17 cellular contexts compared by ENCODE assay signal in the genomic region with DNA sequence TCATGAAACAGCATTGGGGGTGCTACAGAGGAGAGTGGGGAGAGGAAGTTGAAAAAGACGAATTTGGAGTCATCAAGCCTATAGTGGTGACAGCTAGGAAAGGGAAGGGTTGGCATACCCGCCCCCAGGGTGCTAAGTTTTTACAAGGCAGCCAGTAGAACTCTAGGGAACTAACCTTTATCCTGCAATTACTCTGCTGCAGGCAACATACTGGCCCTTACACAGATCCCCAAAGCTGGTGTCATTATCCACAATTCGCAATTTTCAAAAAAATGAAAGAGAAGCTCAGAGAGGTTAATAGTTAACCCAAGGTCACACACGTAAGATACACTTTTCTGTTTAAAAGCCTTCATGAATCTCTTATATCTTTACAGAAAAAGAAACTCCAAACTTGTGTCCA. TPM values are rescaled to one million over a fixed set of nuclear protein-coding genes. Genes with fewer than 3 reads are reported as not detected.
DNase-seq lines count a peak whose midpoint lies in the region; ATAC-seq and TF ChIP-seq lines count a peak whose summit lies in the region.
"Had no signal": no experiment of that assay in that cellular context is flagged by ENCODE, and none has a peak within 500 bp of the region (broad histone marks: within the 10 kb centered on the region; RNA-seq: fewer than 3 reads in every experiment).

No MANE protein-coding gene starts in this region.

- H3K4me1 Mint-ChIP-seq in T-helper 17 cell: peaks cover 10% of the 10 kb centered on the region
- H3K4me1 Mint-ChIP-seq: GM23338, H9 had no signal

- WGBS in smooth muscle cell (ENCODE audit: low lambda C conversion rate): 82% methylated on average over 4 of the region's 4 CpGs

- H2AFZ ChIP-seq in smooth muscle cell (ENCODE audit: low read depth): no peak overlapping the region
- H2AFZ ChIP-seq: GM23338 had no signal

- no peaks in the 10 kb centered on the region for H3K27me3 ChIP-seq in smooth muscle cell (ENCODE audit: low read depth)
- H3K27me3 ChIP-seq: BLaER1 had no signal

- H3K9me3 ChIP-seq in T-helper 17 cell (ENCODE audit: control insufficient read depth, low read length, poor library complexity, severe bottlenecking) (peaks cover 2% of the 10 kb centered on the region), mucosa of descending colon (no peaks in the 10 kb centered on the region), smooth muscle cell (replicated peaks; ENCODE audit: low read depth) (no peaks in the 10 kb centered on the region)
- H3K9me3 ChIP-seq: BLaER1 had no signal

- TF ChIP-seq CTCF in mucosa of descending colon (IDR thresholded peaks at IDR 0.05) (no peak), smooth muscle cell (IDR thresholded peaks at IDR 0.05; ENCODE audit: borderline replicate concordance, insufficient read depth, poor library complexity, severe bottlenecking) (no peak)

- ATAC-seq in T-helper 17 cell: no peak
- peak; percentile 65 for ATAC-seq in left lobe of liver
- ATAC-seq in mucosa of descending colon: peak; percentile 20
- no peak for ATAC-seq in GM18861 (IDR thresholded peaks at IDR 0.05; ENCODE audit: unreplicated experiment)
- ATAC-seq: CD8-positive, alpha-beta T cell; GM23338; HCT116 had no signal

- H4K20me1 ChIP-seq in smooth muscle cell (ENCODE audit: low read depth): no peaks in the 10 kb centered on the region
- H4K20me1 ChIP-seq: BLaER1 had no signal

- H3K4me1 ChIP-seq in mucosa of descending colon (ENCODE audit: low read depth): peaks cover 3% of the 10 kb centered on the region
- no peaks in the 10 kb centered on the region for H3K4me1 ChIP-seq in smooth muscle cell (ENCODE audit: low read depth)
- H3K4me1 ChIP-seq: BLaER1, Caco-2 had no signal

- H3K27ac ChIP-seq in smooth muscle cell (ENCODE audit: low read depth): no peak overlapping the region
- H3K27ac ChIP-seq: BLaER1, C4-2B had no signal

- no peak overlapping the region for H3K9ac ChIP-seq in smooth muscle cell (ENCODE audit: low read depth)
- H3K9ac ChIP-seq: BLaER1 had no signal

- DNase-seq in T-helper 17 cell (no peak), left lobe of liver (ENCODE audit: low spot score) (no peak), mucosa of descending colon (no peak), Ammon's horn (ENCODE audit: low spot score) (no peak), smooth muscle cell (lab: John Stamatoyannopoulos, UW; ENCODE audit: unreplicated experiment) (no peak)
- DNase-seq: Caco-2; CD4-positive, CD25-positive, alpha-beta regulatory T cell; CD8-positive, alpha-beta T cell; DMS153; DND-41; H9 had no signal

- no peaks in the 10 kb centered on the region for H3K36me3 ChIP-seq in mucosa of descending colon (ENCODE audit: low read depth)
- no peaks in the 10 kb centered on the region for H3K36me3 ChIP-seq in smooth muscle cell (ENCODE audit: low read depth)
- H3K36me3 ChIP-seq: BLaER1 had no signal

- H3K27ac Mint-ChIP-seq in T-helper 17 cell: peak overlapping the region; percentile 3
- H3K27ac Mint-ChIP-seq: B cell; CD8-positive, alpha-beta T cell; GM23338; H9 had no signal

- H3K27me3 Mint-ChIP-seq in T-helper 17 cell: peaks cover 81% of the 10 kb centered on the region

- H3K4me3 Mint-ChIP-seq in T-helper 17 cell: no peak overlapping the region
- H3K4me3 Mint-ChIP-seq: B cell; CD4-positive, CD25-positive, alpha-beta regulatory T cell; CD8-positive, alpha-beta T cell; GM23338; H9 had no signal

- H3K4me2 ChIP-seq in smooth muscle cell: no peak overlapping the region
- H3K4me2 ChIP-seq: BLaER1, GM23338 had no signal

- no peaks in the 10 kb centered on the region for H3K79me2 ChIP-seq in smooth muscle cell (ENCODE audit: low read depth)

- peaks cover 3% of the 10 kb centered on the region for H3K36me3 Mint-ChIP-seq in T-helper 17 cell (ENCODE audit: low read depth)
- H3K36me3 Mint-ChIP-seq: CD4-positive, CD25-positive, alpha-beta regulatory T cell; CD8-positive, alpha-beta T cell had no signal

- intact Hi-C loops in mucosa of descending colon (cut with DNase I, micrococcal nuclease): no loop called here

- no peaks in the 10 kb centered on the region for H3F3A ChIP-seq in smooth muscle cell (ENCODE audit: low read depth)

- no peak overlapping the region for H3K4me3 ChIP-seq in mucosa of descending colon
- H3K4me3 ChIP-seq in smooth muscle cell: no peak overlapping the region
- H3K4me3 ChIP-seq: BLaER1, GM23338 had no signal

RNA-seq across cellular contexts. Expression of gene SLC35B4, which starts 14.3 kb away (rescaled TPM):
- total RNA-seq in T-helper 17 cell (10 to 100 TPM; 11.6 to 13.9 TPM), left lobe of liver (11.0 TPM), mucosa of descending colon (10 to 100 TPM in 1 of 3 donors, 1 to 10 TPM in 2; 6.1 to 14.1 (median 9.0) TPM), smooth muscle cell (14.5 and 21.3 TPM in 2 replicates)
- 19.8 and 26.7 TPM in 2 replicates for polyA plus RNA-seq in smooth muscle cell

Comparison
In these comparisons a context has a peak if more than half of its experiments do, and no peak if none do; other contexts are left out.
1. ATAC-seq: peak in left lobe of liver (single experiment) and mucosa of descending colon (single experiment); none in T-helper 17 cell (single experiment) and GM18861 (single experiment).